ENCODE assay signal across 10 cellular contexts in the genomic region with DNA sequence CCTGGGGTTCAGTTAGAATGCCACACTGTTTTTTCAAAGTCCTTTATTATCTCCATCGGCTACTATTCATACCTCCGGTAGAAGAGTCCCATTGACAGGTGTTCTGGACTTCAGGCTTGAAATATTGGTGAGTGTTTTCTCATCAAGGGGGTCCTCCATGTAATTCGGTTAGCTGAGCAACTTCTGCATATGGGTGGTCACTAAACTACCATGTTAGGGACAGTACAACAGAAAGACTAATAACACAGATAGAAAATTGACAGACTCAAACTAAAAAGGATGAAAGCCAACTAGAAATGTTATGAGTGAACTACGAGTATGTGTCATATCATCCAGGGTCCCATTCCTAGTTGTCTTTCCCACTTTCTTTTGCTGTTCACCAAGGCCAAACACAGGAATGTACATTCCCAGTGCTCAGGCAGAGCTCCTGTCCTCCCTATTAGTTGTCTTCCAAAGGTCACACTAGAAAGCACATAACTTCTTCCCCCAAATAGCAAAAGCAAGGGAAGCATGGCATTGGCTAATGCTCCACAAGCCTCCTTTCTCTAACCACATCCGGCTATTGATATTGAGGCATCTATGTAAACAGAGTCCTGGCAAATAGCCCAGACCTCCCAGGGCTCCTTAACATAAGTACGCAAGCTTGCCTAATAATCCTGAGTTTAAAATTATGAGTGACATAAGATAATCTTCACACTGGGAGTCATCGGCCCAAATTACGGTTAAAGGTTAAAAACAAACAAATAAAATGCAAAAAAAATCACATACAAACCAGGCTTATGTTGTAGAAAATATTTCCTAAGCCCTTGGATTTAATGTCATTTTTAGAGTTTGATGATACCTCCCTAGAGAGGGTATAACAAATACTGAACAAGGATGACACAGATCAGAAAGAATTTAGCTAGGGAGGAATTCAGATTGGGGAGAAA. TPM values are rescaled to one million over a fixed set of nuclear protein-coding genes. Genes with fewer than 3 reads are reported as not detected.
DNase-seq lines count a peak whose midpoint lies in the region; ATAC-seq and TF ChIP-seq lines count a peak whose summit lies in the region.
"Had no signal": no experiment of that assay in that cellular context is flagged by ENCODE, and none has a peak within 500 bp of the region (broad histone marks: within the 10 kb centered on the region; RNA-seq: fewer than 3 reads in every experiment).

No MANE protein-coding gene starts in this region.

- no peak overlapping the region for H3K27ac Mint-ChIP-seq in activated naive CD4-positive, alpha-beta T cell treated with anti-CD3 and anti-CD28 coated beads for 36 hours

- H3K4me3 ChIP-seq in fibroblast of the aortic adventitia (ENCODE audit: low read depth, low read length) (no peak overlapping the region), skeletal muscle satellite cell (ENCODE audit: low read length) (no peak overlapping the region)
- H3K4me3 ChIP-seq: body of pancreas had no signal

- no peak for ATAC-seq in GM19452 (IDR thresholded peaks at IDR 0.05; ENCODE audit: unreplicated experiment)
- ATAC-seq: body of pancreas had no signal

- no peaks in the 10 kb centered on the region for H3K27me3 ChIP-seq in skeletal muscle satellite cell (ENCODE audit: control insufficient read depth, insufficient read depth, low read length)
- H3K27me3 ChIP-seq: body of pancreas had no signal

- DNase-seq in HCEC 1CT: peak; percentile 83
- peak; percentile 58 for DNase-seq in SHP77 treated with DMSO at 0.1 percent for 48 hours (lab: John Stamatoyannopoulos, UW)
- peak; percentile 65 for DNase-seq in fibroblast of the aortic adventitia (ENCODE audit: low read depth)
- no peak for DNase-seq in stimulated activated CD4-positive, alpha-beta T cell treated with anti-CD3 and anti-CD28 coated beads, Interleukin-2, amount 100 ng/mL, for 48 hours
- no peak for DNase-seq in activated naive CD4-positive, alpha-beta T cell treated with anti-CD3 and anti-CD28 coated beads for 36 hours
- DNase-seq: activated CD4-positive, alpha-beta T cell treated with anti-CD3 and anti-CD28 coated beads, Interleukin-2, amount 50 U/mL, for 4 hours; NCI-H1436 treated with DMSO at 0.1 percent for 48 hours had no signal

- CTCF ChIA-PET in activated naive CD4-positive, alpha-beta T cell treated with anti-CD3 and anti-CD28 coated beads for 36 hours (lab: Charles Lee): interaction anchor here (1.5 kb wide), 1 partner anchor 23 kb away, joined by 6 read pairs; no protein-coding TSS in a partner anchor

- peaks cover 21% of the 10 kb centered on the region for H3K4me1 ChIP-seq in skeletal muscle satellite cell (ENCODE audit: control insufficient read depth, insufficient read depth, low read length)
- H3K4me1 ChIP-seq: body of pancreas had no signal

- H3K4me3 Mint-ChIP-seq in activated naive CD4-positive, alpha-beta T cell treated with anti-CD3 and anti-CD28 coated beads for 36 hours: no peak overlapping the region

- no peaks in the 10 kb centered on the region for H3K36me3 Mint-ChIP-seq in activated naive CD4-positive, alpha-beta T cell treated with anti-CD3 and anti-CD28 coated beads for 36 hours (ENCODE audit: low read depth)

- TF ChIP-seq CTCF in fibroblast of the aortic adventitia (IDR thresholded peaks at IDR 0.05; ENCODE audit: insufficient read depth, low read length): no peak

- no peaks in the 10 kb centered on the region for H3K9me3 Mint-ChIP-seq in activated naive CD4-positive, alpha-beta T cell treated with anti-CD3 and anti-CD28 coated beads for 36 hours

- H3K9me3 ChIP-seq in skeletal muscle satellite cell (replicated peaks; ENCODE audit: low read length): no peaks in the 10 kb centered on the region
- H3K9me3 ChIP-seq: body of pancreas had no signal

- peak overlapping the region; percentile 13 for H3K4me2 ChIP-seq in skeletal muscle satellite cell (ENCODE audit: low read length)

- intact Hi-C loops in activated naive CD4-positive, alpha-beta T cell treated with anti-CD3 and anti-CD28 coated beads for 36 hours (cut with micrococcal nuclease): no loop called here

- H3K9ac ChIP-seq in skeletal muscle satellite cell (ENCODE audit: low read depth, low read length): peak overlapping the region; percentile 25

- H3K27me3 Mint-ChIP-seq in activated naive CD4-positive, alpha-beta T cell treated with anti-CD3 and anti-CD28 coated beads for 36 hours (ENCODE audit: low read depth): peaks cover 7% of the 10 kb centered on the region

- no peaks in the 10 kb centered on the region for H3K36me3 ChIP-seq in skeletal muscle satellite cell (ENCODE audit: insufficient read depth, low read length)

- no peaks in the 10 kb centered on the region for H3K4me1 Mint-ChIP-seq in activated naive CD4-positive, alpha-beta T cell treated with anti-CD3 and anti-CD28 coated beads for 36 hours (ENCODE audit: low read depth)

RNA-seq across cellular contexts. Expression of a gene that starts 13.2 kb away (rescaled TPM):
- 15.9 and 118 TPM in 2 replicates for total RNA-seq in fibroblast of the aortic adventitia (ENCODE audit: low replicate concordance)
- 11.2 and 18.8 TPM in 2 replicates for total RNA-seq in skeletal muscle satellite cell (2012; rRNA removed)
- total RNA-seq in activated naive CD4-positive, alpha-beta T cell treated with anti-CD3 and anti-CD28 coated beads for 36 hours: not detected

Comparison
In these comparisons a context has a peak if more than half of its experiments do, and no peak if none do; other contexts are left out.
1. DNase-seq: peak in HCEC 1CT (single experiment), SHP77 treated with DMSO at 0.1 percent for 48 hours (single experiment) and fibroblast of the aortic adventitia (single experiment); none in stimulated activated CD4-positive, alpha-beta T cell treated with anti-CD3 and anti-CD28 coated beads, Interleukin-2, amount 100 ng/mL, for 48 hours (0 of 2) and activated naive CD4-positive, alpha-beta T cell treated with anti-CD3 and anti-CD28 coated beads for 36 hours (single experiment).
2. RNA of a gene that starts 13.2 kb away (total RNA-seq): 15.9 to 118 TPM in fibroblast of the aortic adventitia; not detected in activated naive CD4-positive, alpha-beta T cell treated with anti-CD3 and anti-CD28 coated beads for 36 hours; every median in the first group is over 10 times any median in the second.